1 cellular context compared by ENCODE assay signal in the genomic region with DNA sequence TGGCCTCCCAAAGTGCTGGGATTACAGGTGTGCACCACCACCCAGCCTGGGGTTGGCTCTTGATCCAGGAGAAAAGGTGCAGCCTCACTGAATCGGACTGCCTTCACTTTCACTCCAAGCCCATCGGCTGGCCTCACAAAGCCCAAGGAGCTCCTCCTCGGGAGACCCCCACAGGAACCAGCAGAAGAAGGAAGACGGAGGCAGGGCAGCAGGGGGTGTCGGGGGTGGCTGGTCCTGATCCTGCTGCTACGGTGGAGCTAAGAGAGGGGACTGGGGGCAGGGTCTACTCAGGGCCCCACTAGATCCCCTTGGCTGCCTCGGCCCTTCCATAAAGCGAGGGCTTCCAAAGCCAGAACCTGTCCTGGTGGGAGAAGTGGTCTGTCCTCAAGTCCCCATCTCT.
TF ChIP-seq lines count a peak whose summit lies in the region.

No MANE protein-coding gene starts in this region.

TF ChIP-seq in IMR-90, 13 proteins besides CTCF, POLR2A, EP300 and RAD21:
- TF ChIP-seq, protein P1, sequence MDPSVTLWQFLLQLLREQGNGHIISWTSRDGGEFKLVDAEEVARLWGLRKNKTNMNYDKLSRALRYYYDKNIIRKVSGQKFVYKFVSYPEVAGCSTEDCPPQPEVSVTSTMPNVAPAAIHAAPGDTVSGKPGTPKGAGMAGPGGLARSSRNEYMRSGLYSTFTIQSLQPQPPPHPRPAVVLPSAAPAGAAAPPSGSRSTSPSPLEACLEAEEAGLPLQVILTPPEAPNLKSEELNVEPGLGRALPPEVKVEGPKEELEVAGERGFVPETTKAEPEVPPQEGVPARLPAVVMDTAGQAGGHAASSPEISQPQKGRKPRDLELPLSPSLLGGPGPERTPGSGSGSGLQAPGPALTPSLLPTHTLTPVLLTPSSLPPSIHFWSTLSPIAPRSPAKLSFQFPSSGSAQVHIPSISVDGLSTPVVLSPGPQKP (IDR thresholded peaks at IDR 0.05; ENCODE audit: borderline replicate concordance, low read depth, low read length), result no peak
- no peak for TF ChIP-seq RCOR1 (IDR thresholded peaks at IDR 0.05; ENCODE audit: insufficient replicate concordance, low read length)
- TF ChIP-seq, protein P2, sequence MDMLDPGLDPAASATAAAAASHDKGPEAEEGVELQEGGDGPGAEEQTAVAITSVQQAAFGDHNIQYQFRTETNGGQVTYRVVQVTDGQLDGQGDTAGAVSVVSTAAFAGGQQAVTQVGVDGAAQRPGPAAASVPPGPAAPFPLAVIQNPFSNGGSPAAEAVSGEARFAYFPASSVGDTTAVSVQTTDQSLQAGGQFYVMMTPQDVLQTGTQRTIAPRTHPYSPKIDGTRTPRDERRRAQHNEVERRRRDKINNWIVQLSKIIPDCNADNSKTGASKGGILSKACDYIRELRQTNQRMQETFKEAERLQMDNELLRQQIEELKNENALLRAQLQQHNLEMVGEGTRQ (IDR thresholded peaks at IDR 0.05; ENCODE audit: low read depth, low read length), result no peak
- no peak for TF ChIP-seq MAZ (IDR thresholded peaks at IDR 0.05; ENCODE audit: borderline replicate concordance, low read depth, low read length)
- TF ChIP-seq MXI1 (IDR thresholded peaks at IDR 0.05; ENCODE audit: borderline replicate concordance, low read depth, low read length), result no peak
- no peak for TF ChIP-seq NFE2L2 (IDR thresholded peaks at IDR 0.05; ENCODE audit: low read depth, low read length)
- TF ChIP-seq SMC3 (IDR thresholded peaks at IDR 0.05; ENCODE audit: low read depth, low read length), result no peak
- TF ChIP-seq CEBPB (IDR thresholded peaks at IDR 0.05; ENCODE audit: low read depth, low read length), result no peak
- TF ChIP-seq MAFK (IDR thresholded peaks at IDR 0.05; ENCODE audit: low read depth, low read length), result no peak
TF ChIP-seq in IMR-90: peak in this region for 0.
